25 cellular contexts compared by ENCODE assay signal in the genomic region with DNA sequence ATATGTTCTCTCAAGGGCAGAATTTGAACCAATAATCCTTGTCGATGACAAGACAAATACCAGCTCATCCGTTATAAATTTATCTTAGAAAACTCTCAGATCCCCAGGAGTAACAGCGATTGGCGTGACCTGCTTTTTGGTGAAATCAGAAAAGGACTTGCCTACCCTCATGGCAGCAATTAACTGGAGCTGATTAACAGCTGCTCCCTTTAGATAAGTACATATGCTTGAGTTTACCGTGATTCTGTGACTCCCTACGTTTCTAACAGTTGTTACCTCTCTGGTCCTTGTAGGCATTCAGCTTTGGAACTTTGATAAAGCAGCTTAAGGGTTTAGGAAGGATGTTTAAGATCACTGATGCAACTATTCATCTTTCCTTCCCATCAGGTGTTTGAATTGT.
"Had no signal": no experiment of that assay in that cellular context is flagged by ENCODE, and none has a peak within 500 bp of the region (broad histone marks: within the 10 kb centered on the region; RNA-seq: fewer than 3 reads in every experiment).

No MANE protein-coding gene starts in this region.

- H3K9me3 Mint-ChIP-seq: activated naive CD4-positive, alpha-beta T cell treated with anti-CD3 and anti-CD28 coated beads for 36 hours; activated T-helper 1 cell treated with anti-CD3 and anti-CD28 coated beads, Interleukin-12 subunit alpha, Interleukin-12 subunit beta, Interleukin-2, Interleukin-4 antibody, amounts not matched to agents 30 ng/mL and 10 ng/mL and 1 ng/mL, durations not matched to agents 14 hours and 24 hours and 36 hours; nephron; stimulated activated naive CD8-positive, alpha-beta T cell treated with anti-CD3 and anti-CD28 coated beads, Interleukin-15, Interleukin-2, amounts not matched to agents 100 ng/mL and 50 ng/mL, for 24 hours had no signal

- H3K4me3 Mint-ChIP-seq: activated naive CD4-positive, alpha-beta T cell treated with anti-CD3 and anti-CD28 coated beads for 36 hours; activated T-helper 1 cell treated with anti-CD3 and anti-CD28 coated beads, Interleukin-12 subunit alpha, Interleukin-12 subunit beta, Interleukin-2, Interleukin-4 antibody, amounts not matched to agents 30 ng/mL and 10 ng/mL and 1 ng/mL, durations not matched to agents 14 hours and 24 hours and 36 hours; nephron; stimulated activated naive CD8-positive, alpha-beta T cell treated with anti-CD3 and anti-CD28 coated beads, Interleukin-15, Interleukin-2, amounts not matched to agents 100 ng/mL and 50 ng/mL, for 24 hours; T-helper 17 cell had no signal

- H3K27me3 Mint-ChIP-seq: progenitor cell of endocrine pancreas; stimulated activated naive CD8-positive, alpha-beta T cell treated with anti-CD3 and anti-CD28 coated beads, Interleukin-15, Interleukin-2, amounts not matched to agents 100 ng/mL and 50 ng/mL, for 24 hours; T-helper 17 cell had no signal

- DNase-seq: activated CD4-positive, alpha-beta T cell treated with anti-CD3 and anti-CD28 coated beads for 48 hours; activated CD4-positive, alpha-beta T cell treated with anti-CD3 and anti-CD28 coated beads, Interleukin-2, amount 50 U/mL, for 48 hours; activated CD8-positive, alpha-beta memory T cell treated with anti-CD3 and anti-CD28 coated beads, Interleukin-2, amount 50 U/mL, for 4 hours; activated effector memory CD4-positive, alpha-beta T cell treated with anti-CD3 and anti-CD28 coated beads, Interleukin-2, amount 50 U/mL, for 16 hours; activated naive CD4-positive, alpha-beta T cell treated with anti-CD3 and anti-CD28 coated beads for 36 hours; activated T-cell treated with anti-CD3 and anti-CD28 coated beads, Interleukin-2, amount 50 U/mL, for 1 hour; amniotic stem cell; brain microvascular endothelial cell; dorsolateral prefrontal cortex; effector memory CD4-positive, alpha-beta T cell; gastrocnemius medialis; head of caudate nucleus; hippocampal formation; left cardiac atrium; left ventricle myocardium superior; right lobe of liver; stimulated activated CD4-positive, alpha-beta T cell treated with anti-CD3 and anti-CD28 coated beads, Interleukin-2, amount 100 ng/mL, for 48 hours; T-helper 17 cell; T1000; trophoblast cell had no signal

- ATAC-seq: activated CD4-positive, CD25-positive, alpha-beta regulatory T cell treated with anti-CD3 and anti-CD28 coated beads, Interleukin-2, amount 50 U/mL, for 24 hours; gastrocnemius medialis; left cardiac atrium; left ventricle myocardium superior; right lobe of liver; T-helper 17 cell had no signal

- H3K27ac Mint-ChIP-seq: activated naive CD4-positive, alpha-beta T cell treated with anti-CD3 and anti-CD28 coated beads for 36 hours; activated T-helper 1 cell treated with anti-CD3 and anti-CD28 coated beads, Interleukin-12 subunit alpha, Interleukin-12 subunit beta, Interleukin-2, Interleukin-4 antibody, amounts not matched to agents 30 ng/mL and 10 ng/mL and 1 ng/mL, durations not matched to agents 14 hours and 24 hours and 36 hours; nephron; progenitor cell of endocrine pancreas; stimulated activated naive CD8-positive, alpha-beta T cell treated with anti-CD3 and anti-CD28 coated beads, Interleukin-15, Interleukin-2, amounts not matched to agents 100 ng/mL and 50 ng/mL, for 24 hours; T-helper 17 cell had no signal
